14 cellular contexts compared by ENCODE assay signal in the genomic region with DNA sequence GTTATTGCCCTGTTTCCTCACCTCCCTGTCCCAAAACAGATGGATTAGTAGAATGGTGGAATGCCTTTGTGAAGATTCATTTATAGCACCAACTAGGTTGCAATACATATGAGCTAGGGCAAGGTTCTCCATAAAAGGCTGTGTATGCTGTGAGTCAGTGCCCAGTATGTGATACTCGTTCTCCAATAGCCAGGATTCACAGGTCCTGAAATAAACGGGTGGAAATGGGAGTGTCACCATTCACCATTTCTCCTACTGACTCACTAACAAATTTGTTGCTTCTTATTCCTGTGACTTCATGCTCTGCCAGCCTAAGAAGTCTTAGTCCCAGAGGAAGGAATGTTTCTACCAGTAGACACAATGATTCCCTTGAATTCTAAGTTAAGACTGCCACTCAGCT.
A peak's percentile ranks its signal among the peaks of the same experiment; 100 is the strongest.
DNase-seq lines count a peak whose midpoint lies in the region; ATAC-seq and TF ChIP-seq lines count a peak whose summit lies in the region.
"Had no signal": no experiment of that assay in that cellular context is flagged by ENCODE, and none has a peak within 500 bp of the region (broad histone marks: within the 10 kb centered on the region; RNA-seq: fewer than 3 reads in every experiment).

No MANE protein-coding gene starts in this region.

- H3K4me3 ChIP-seq in breast epithelium (no peak overlapping the region), PC-3 (ENCODE audit: low read length) (no peak overlapping the region), ovary (no peak overlapping the region)
- H3K4me3 ChIP-seq: BLaER1 treated with 17β-estradiol and CSF1 and Interleukin-3, amounts not matched to agents 10 nM and 100 nM had no signal

- H3K27ac Mint-ChIP-seq in MCF 10A (ENCODE audit: low read depth, unreplicated experiment), result no peak overlapping the region
- H3K27ac Mint-ChIP-seq: CD4-positive, CD25-positive, alpha-beta regulatory T cell; IgD-negative memory B cell had no signal

- BruUV-seq in MCF 10A (replicated peaks; lab: Mats Ljungman, UMichigan), result no TSS peak
- BruUV-seq in PC-3 (replicated peaks; lab: Mats Ljungman, UMichigan), result no TSS peak

- 75 to 84% (median 83%) methylated on average over 2 of the region's 2 CpGs for WGBS in ovary, 3 donors

- H3K36me3 Mint-ChIP-seq in MCF 10A (ENCODE audit: insufficient read depth, unreplicated experiment), result no peaks in the 10 kb centered on the region
- H3K36me3 Mint-ChIP-seq: CD4-positive, CD25-positive, alpha-beta regulatory T cell; IgD-negative memory B cell had no signal

- no peak overlapping the region for H2AFZ ChIP-seq in PC-3 (ENCODE audit: low read length)

- POLR2A ChIA-PET in MCF 10A (lab: Yijun Ruan, JAX) (interaction anchor here (0.7 kb wide), 1 partner anchor 40 kb away, joined by 3 read pairs; no protein-coding TSS in a partner anchor), PC-3 (lab: Charles Lee; ENCODE audit: unreplicated experiment) (no interaction called here)

- peak; percentile 2 for DNase-seq in MCF 10A (ENCODE audit: unreplicated experiment)
- no peak for DNase-seq in breast epithelium (ENCODE audit: low spot score in 2 of 2)
- DNase-seq in PC-3, result peak; percentile 20
- peak; percentile 25 to 28 for DNase-seq in foreskin keratinocyte
- no peak for DNase-seq in activated CD4-positive, CD25-positive, alpha-beta regulatory T cell treated with anti-CD3 and anti-CD28 coated beads, Interleukin-2, amount 50 U/mL, for 72 hours
- DNase-seq in NAMALWA (ENCODE audit: low spot score), result no peak
- DNase-seq in ovary, result no peak
- DNase-seq: CD4-positive, CD25-positive, alpha-beta regulatory T cell; GDM1 had no signal

- no peaks in the 10 kb centered on the region for H4K20me1 ChIP-seq in PC-3 (ENCODE audit: low read length)
- H4K20me1 ChIP-seq: BLaER1 treated with 17β-estradiol and CSF1 and Interleukin-3, amounts not matched to agents 10 nM and 100 nM had no signal

- H3K4me1 ChIP-seq in breast epithelium (no peaks in the 10 kb centered on the region), PC-3 (ENCODE audit: insufficient read depth, low read length) (no peaks in the 10 kb centered on the region), foreskin keratinocyte (no peaks in the 10 kb centered on the region), ovary (ENCODE audit: insufficient read depth) (no peaks in the 10 kb centered on the region)
- H3K4me1 ChIP-seq: BLaER1 treated with 17β-estradiol and CSF1 and Interleukin-3, amounts not matched to agents 10 nM and 100 nM had no signal

- TF ChIP-seq CTCF in MCF 10A (IDR thresholded peaks at IDR 0.05; ENCODE audit: unreplicated experiment), result no peak
- no peak for TF ChIP-seq CTCF in breast epithelium (IDR thresholded peaks at IDR 0.05)
- TF ChIP-seq CTCF in PC-3 (conservative IDR thresholded peaks at IDR 0.05; ENCODE audit: low read depth, low read length), result no peak
- TF ChIP-seq CTCF in foreskin keratinocyte (conservative IDR thresholded peaks at IDR 0.05), result no peak
- TF ChIP-seq CTCF in ovary (IDR thresholded peaks at IDR 0.05), result no peak

- H3K27me3 Mint-ChIP-seq in MCF 10A (ENCODE audit: insufficient read depth, unreplicated experiment), result no peaks in the 10 kb centered on the region
- H3K27me3 Mint-ChIP-seq: CD4-positive, CD25-positive, alpha-beta regulatory T cell; IgD-negative memory B cell had no signal

- TF ChIP-seq EP300 in ovary (IDR thresholded peaks at IDR 0.05), result no peak

- ATAC-seq in PC-3 (peak; percentile 60), foreskin keratinocyte (no peak), GM21619 (IDR thresholded peaks at IDR 0.05; ENCODE audit: unreplicated experiment) (no peak)

- H3F3A ChIP-seq in PC-3 (ENCODE audit: low read length, unreplicated experiment), result no peaks in the 10 kb centered on the region

- CTCF ChIA-PET in MCF 10A (lab: Yijun Ruan, JAX), result no interaction called here
- CTCF ChIA-PET in PC-3 (lab: Charles Lee), result no interaction called here

- H3K79me2 ChIP-seq in PC-3 (ENCODE audit: low read length), result no peaks in the 10 kb centered on the region

- H3K9me3 ChIP-seq in breast epithelium (no peaks in the 10 kb centered on the region), PC-3 (ENCODE audit: low read length) (no peaks in the 10 kb centered on the region), ovary (no peaks in the 10 kb centered on the region)
- H3K9me3 ChIP-seq: BLaER1 treated with 17β-estradiol and CSF1 and Interleukin-3, amounts not matched to agents 10 nM and 100 nM had no signal

- TF ChIP-seq POLR2A in breast epithelium (IDR thresholded peaks at IDR 0.05) (no peak), ovary (IDR thresholded peaks at IDR 0.05) (no peak)

- H3K4me1 Mint-ChIP-seq in MCF 10A (ENCODE audit: insufficient read depth, unreplicated experiment), result no peaks in the 10 kb centered on the region
- H3K4me1 Mint-ChIP-seq: CD4-positive, CD25-positive, alpha-beta regulatory T cell; IgD-negative memory B cell had no signal

- H3K27ac ChIP-seq in breast epithelium, result no peak overlapping the region
- no peak overlapping the region for H3K27ac ChIP-seq in PC-3 (ENCODE audit: low read length)
- no peak overlapping the region for H3K27ac ChIP-seq in foreskin keratinocyte
- H3K27ac ChIP-seq in ovary, result no peak overlapping the region
- H3K27ac ChIP-seq: 22Rv1; BLaER1 treated with 17β-estradiol and CSF1 and Interleukin-3, amounts not matched to agents 10 nM and 100 nM; HL-60 had no signal

- no peaks in the 10 kb centered on the region for H3K9me2 ChIP-seq in PC-3 (replicated peaks; ENCODE audit: low read length)

- H3K36me3 ChIP-seq in breast epithelium, result no peaks in the 10 kb centered on the region
- H3K36me3 ChIP-seq in PC-3 (ENCODE audit: low read depth, low read length), result no peaks in the 10 kb centered on the region
- no peaks in the 10 kb centered on the region for H3K36me3 ChIP-seq in ovary
- H3K36me3 ChIP-seq: BLaER1 treated with 17β-estradiol and CSF1 and Interleukin-3, amounts not matched to agents 10 nM and 100 nM had no signal

- intact Hi-C loops in MCF 10A (cut with micrococcal nuclease) (no loop called here), breast epithelium (cut with DNase I; ENCODE audit: low total_unique reads) (no loop called here), PC-3 (cut with micrococcal nuclease) (no loop called here), ovary (cut with DNase I) (no loop called here)

- no peak overlapping the region for H3K4me2 ChIP-seq in PC-3 (ENCODE audit: low read length)
- H3K4me2 ChIP-seq: BLaER1 treated with 17β-estradiol and CSF1 and Interleukin-3, amounts not matched to agents 10 nM and 100 nM had no signal

- H3K27me3 ChIP-seq in breast epithelium (no peaks in the 10 kb centered on the region), PC-3 (ENCODE audit: low read length) (no peaks in the 10 kb centered on the region), foreskin keratinocyte (no peaks in the 10 kb centered on the region), ovary (no peaks in the 10 kb centered on the region)
- H3K27me3 ChIP-seq: BLaER1 treated with 17β-estradiol and CSF1 and Interleukin-3, amounts not matched to agents 10 nM and 100 nM had no signal

- H3K4me3 Mint-ChIP-seq in MCF 10A (ENCODE audit: unreplicated experiment), result no peak overlapping the region
- H3K4me3 Mint-ChIP-seq: CD4-positive, CD25-positive, alpha-beta regulatory T cell; IgD-negative memory B cell had no signal

- no peak overlapping the region for H3K9ac ChIP-seq in PC-3 (ENCODE audit: low read length)
- H3K9ac ChIP-seq: BLaER1 treated with 17β-estradiol and CSF1 and Interleukin-3, amounts not matched to agents 10 nM and 100 nM had no signal

- no peaks in the 10 kb centered on the region for H3K9me3 Mint-ChIP-seq in MCF 10A (ENCODE audit: unreplicated experiment)

Comparison
In these comparisons a context has a peak if more than half of its experiments do, and no peak if none do; other contexts are left out.
1. DNase-seq: peak in MCF 10A (single experiment), PC-3 (single experiment) and foreskin keratinocyte (2 of 2); none in breast epithelium (0 of 2), activated CD4-positive, CD25-positive, alpha-beta regulatory T cell treated with anti-CD3 and anti-CD28 coated beads, Interleukin-2, amount 50 U/mL, for 72 hours (single experiment), NAMALWA (single experiment) and ovary (0 of 5).